20 cellular contexts compared by ENCODE assay signal in the genomic region with DNA sequence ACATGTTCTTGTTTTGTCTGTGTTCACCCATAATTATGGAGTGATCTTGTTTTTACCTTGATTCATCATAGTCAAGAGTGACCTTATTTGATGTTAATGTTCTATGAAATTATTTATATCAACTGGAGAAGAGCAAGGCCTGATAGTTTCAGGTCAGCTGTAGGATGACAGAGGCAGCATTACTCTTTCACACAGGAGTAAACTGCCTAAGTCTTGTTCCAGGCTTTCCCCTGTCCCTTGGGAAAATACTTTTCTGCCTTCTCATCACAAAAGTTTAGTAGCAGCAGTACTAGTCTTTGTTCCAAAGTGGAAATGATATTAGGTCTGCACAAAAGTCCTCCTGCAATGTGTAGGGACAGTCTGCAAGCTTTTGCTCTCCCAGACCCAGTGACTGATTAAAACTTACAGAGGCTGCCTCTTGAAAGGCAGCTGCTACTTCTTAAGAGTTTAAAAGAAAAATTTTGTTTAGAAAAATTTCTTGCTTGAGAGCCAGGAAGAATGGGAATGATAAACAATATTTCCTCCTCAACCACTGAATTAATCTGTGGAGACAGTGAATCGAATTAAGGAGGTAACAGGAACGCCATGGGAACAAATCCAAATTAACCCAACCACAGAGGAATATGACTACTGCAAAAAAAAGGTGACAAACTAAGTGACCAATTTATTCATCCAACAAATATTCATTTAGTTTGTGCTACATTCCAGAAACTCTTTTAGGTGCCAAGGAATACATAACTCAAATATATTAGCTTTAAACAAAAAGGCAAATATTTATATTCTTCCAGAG.
A peak's percentile ranks its signal among the peaks of the same experiment; 100 is the strongest.
DNase-seq lines count a peak whose midpoint lies in the region; ATAC-seq and TF ChIP-seq lines count a peak whose summit lies in the region.
"Had no signal": no experiment of that assay in that cellular context is flagged by ENCODE, and none has a peak within 500 bp of the region (broad histone marks: within the 10 kb centered on the region; RNA-seq: fewer than 3 reads in every experiment).

No MANE protein-coding gene starts in this region.

- H4K91ac ChIP-seq in IMR-90 (ENCODE audit: insufficient read depth, low read depth, low read length) (no peak overlapping the region), mesenchymal stem cell (ENCODE audit: low read length) (no peak overlapping the region)

- no peak overlapping the region for H2BK15ac ChIP-seq in IMR-90 (ENCODE audit: low read depth, low read length)
- no peak overlapping the region for H2BK15ac ChIP-seq in mesenchymal stem cell (ENCODE audit: low read depth, poor library complexity, severe bottlenecking)

- DNase-seq in IMR-90 (peak; percentile 7), astrocyte of the hippocampus (ENCODE audit: low read depth, low spot score) (peak; percentile 48), mesenchymal stem cell (peak; percentile 8), iPS-NIHi7 (ENCODE audit: extremely low spot score) (no peak), Caco-2 (no peak)
- no peak for DNase-seq in activated T-helper 1 cell treated with anti-CD3 and anti-CD28 coated beads, Interleukin-12 subunit alpha, Interleukin-12 subunit beta, Interleukin-2, Interleukin-4 antibody, amounts not matched to agents 30 ng/mL and 10 ng/mL and 1 ng/mL, durations not matched to agents 14 hours and 24 hours and 36 hours (ENCODE audit: low spot score)
- no peak for DNase-seq in stimulated activated CD4-positive, alpha-beta T cell treated with anti-CD3 and anti-CD28 coated beads, Interleukin-4, amount 100 ng/mL, for 1 hour
- DNase-seq: ACHN, AML-193, DMS79 treated with DMSO at 0.1 percent for 48 hours, GDM1, H7, NCI-H1436, NCI-H1930, NCI-H226, NCI-H524 treated with DMSO at 0.1 percent for 48 hours, PC-9, SJCRH30 had no signal

- dilution Hi-C loops in IMR-90 (cut with HindIII; ENCODE audit: low sequenced_read_pairs, unreplicated experiment): no loop called here

- no peaks in the 10 kb centered on the region for H4K20me1 ChIP-seq in IMR-90 (ENCODE audit: insufficient read depth, low read length)

- H2BK120ac ChIP-seq in IMR-90 (ENCODE audit: low read depth, low read length) (no peak overlapping the region), mesenchymal stem cell (ENCODE audit: low read depth, low read length) (no peak overlapping the region)

- no peak overlapping the region for H3K27ac Mint-ChIP-seq in Caco-2 (ENCODE audit: unreplicated experiment)
- H3K27ac Mint-ChIP-seq in activated T-helper 1 cell treated with anti-CD3 and anti-CD28 coated beads, Interleukin-12 subunit alpha, Interleukin-12 subunit beta, Interleukin-2, Interleukin-4 antibody, amounts not matched to agents 30 ng/mL and 10 ng/mL and 1 ng/mL, durations not matched to agents 14 hours and 24 hours and 36 hours: no peak overlapping the region

- H2BK5ac ChIP-seq in IMR-90 (ENCODE audit: low read depth, low read length, poor library complexity, severe bottlenecking) (no peak overlapping the region), mesenchymal stem cell (ENCODE audit: low read depth, low read length, poor library complexity, severe bottlenecking) (no peak overlapping the region)

- H3K9me1 ChIP-seq in IMR-90 (ENCODE audit: insufficient read depth, low read length): no peaks in the 10 kb centered on the region

- H3K23ac ChIP-seq in IMR-90 (ENCODE audit: low read depth, low read length) (no peak overlapping the region), mesenchymal stem cell (ENCODE audit: low read length in 2 of 2) (no peak overlapping the region)

- intact Hi-C loops in IMR-90 (cut with micrococcal nuclease) (no loop called here), Caco-2 (cut with micrococcal nuclease; ENCODE audit: unreplicated experiment) (no loop called here)
- intact Hi-C loops in activated T-helper 1 cell treated with anti-CD3 and anti-CD28 coated beads, Interleukin-12 subunit alpha, Interleukin-12 subunit beta, Interleukin-2, Interleukin-4 antibody, amounts not matched to agents 30 ng/mL and 10 ng/mL and 1 ng/mL, durations not matched to agents 14 hours and 24 hours and 36 hours (cut with micrococcal nuclease): no loop called here

- no peak overlapping the region; the same call in 1 of the 2 replicates for H3K18ac ChIP-seq in IMR-90 (ENCODE audit: low read depth, low read length)
- no peak overlapping the region for H3K18ac ChIP-seq in mesenchymal stem cell (ENCODE audit: low read depth in 1 of 2, low read length in 2 of 2)

- no peaks in the 10 kb centered on the region for H3K27me3 Mint-ChIP-seq in Caco-2 (ENCODE audit: insufficient read depth, unreplicated experiment)
- no peaks in the 10 kb centered on the region for H3K27me3 Mint-ChIP-seq in activated T-helper 1 cell treated with anti-CD3 and anti-CD28 coated beads, Interleukin-12 subunit alpha, Interleukin-12 subunit beta, Interleukin-2, Interleukin-4 antibody, amounts not matched to agents 30 ng/mL and 10 ng/mL and 1 ng/mL, durations not matched to agents 14 hours and 24 hours and 36 hours (ENCODE audit: insufficient read depth)

- BruUV-seq in IMR-90 (replicated peaks; lab: Mats Ljungman, UMichigan): no TSS peak
- BruUV-seq in Caco-2 (replicated peaks; lab: Mats Ljungman, UMichigan): no TSS peak

- H3K4me1 ChIP-seq in IMR-90 (ENCODE audit: control insufficient read depth, insufficient read depth, low read length): no peaks in the 10 kb centered on the region
- H3K4me1 ChIP-seq in mesenchymal stem cell (ENCODE audit: control insufficient read depth, insufficient read depth, low read depth, low read length): no peaks in the 10 kb centered on the region
- no peaks in the 10 kb centered on the region for H3K4me1 ChIP-seq in Caco-2
- H3K4me1 ChIP-seq: SJCRH30 had no signal

- no peaks in the 10 kb centered on the region for H3K4me1 Mint-ChIP-seq in Caco-2 (ENCODE audit: low read depth, unreplicated experiment)
- no peaks in the 10 kb centered on the region for H3K4me1 Mint-ChIP-seq in activated T-helper 1 cell treated with anti-CD3 and anti-CD28 coated beads, Interleukin-12 subunit alpha, Interleukin-12 subunit beta, Interleukin-2, Interleukin-4 antibody, amounts not matched to agents 30 ng/mL and 10 ng/mL and 1 ng/mL, durations not matched to agents 14 hours and 24 hours and 36 hours (ENCODE audit: low read depth)

- no peak overlapping the region for H3K4ac ChIP-seq in IMR-90 (ENCODE audit: low read depth, low read length)
- H3K4ac ChIP-seq in mesenchymal stem cell (ENCODE audit: low read depth in 1 of 2, low read length in 2 of 2): no peak overlapping the region

- in situ Hi-C loops in IMR-90 (cut with MboI; ENCODE audit: low sequenced_read_pairs): no loop called here

- TF ChIP-seq POLR2A in IMR-90 (IDR thresholded peaks at IDR 0.05; ENCODE audit: low read depth, low read length): no peak

- H3K9me3 Mint-ChIP-seq in Caco-2 (ENCODE audit: unreplicated experiment): no peaks in the 10 kb centered on the region
- peaks cover under 1% of the 10 kb centered on the region for H3K9me3 Mint-ChIP-seq in activated T-helper 1 cell treated with anti-CD3 and anti-CD28 coated beads, Interleukin-12 subunit alpha, Interleukin-12 subunit beta, Interleukin-2, Interleukin-4 antibody, amounts not matched to agents 30 ng/mL and 10 ng/mL and 1 ng/mL, durations not matched to agents 14 hours and 24 hours and 36 hours

- H3K79me1 ChIP-seq in IMR-90 (ENCODE audit: low read depth in 1 of 2, low read length in 2 of 2) (no peaks in the 10 kb centered on the region), mesenchymal stem cell (replicated peaks; ENCODE audit: low read length, poor library complexity, severe bottlenecking) (no peaks in the 10 kb centered on the region)

- H3K36me3 ChIP-seq in IMR-90 (ENCODE audit: control insufficient read depth, insufficient read depth, low read length): no peaks in the 10 kb centered on the region
- H3K36me3 ChIP-seq in mesenchymal stem cell (ENCODE audit: control insufficient read depth in 1 of 2, insufficient read depth in 2 of 2, low read depth in 1 of 2, low read length in 2 of 2): no peaks in the 10 kb centered on the region
- no peaks in the 10 kb centered on the region for H3K36me3 ChIP-seq in Caco-2 (ENCODE audit: control insufficient read depth, insufficient read depth, low read length)
- H3K36me3 ChIP-seq: SJCRH30 had no signal

- POLR2A ChIA-PET in IMR-90 (lab: Charles Lee; ENCODE audit: unreplicated experiment): no interaction called here
- POLR2A ChIA-PET in Caco-2 (lab: Charles Lee): no interaction called here

- no peak for TF ChIP-seq RAD21 in IMR-90 (IDR thresholded peaks at IDR 0.05; ENCODE audit: low read length)

- H3K9me3 ChIP-seq in IMR-90 (ENCODE audit: control insufficient read depth, insufficient read depth, low read length): no peaks in the 10 kb centered on the region; the same call in 1 of the 2 replicates
- peaks cover 3% of the 10 kb centered on the region for H3K9me3 ChIP-seq in mesenchymal stem cell (ENCODE audit: control insufficient read depth, low read length)
- H3K9me3 ChIP-seq in Caco-2: no peaks in the 10 kb centered on the region
- H3K9me3 ChIP-seq: SJCRH30 had no signal

- whole genome bisulfite sequencing in IMR-90 (ENCODE audit: extremely low coverage in 2 of 2, insufficient read length in 1 of 2), 2 experiments: no CpG with 5 or more reads among the region's 2 CpGs
- WGBS in mesenchymal stem cell: 100% methylated on average over 2 of the region's 2 CpGs

- H3K27me3 ChIP-seq in IMR-90 (ENCODE audit: control insufficient read depth, insufficient read depth, low read length) (no peaks in the 10 kb centered on the region), mesenchymal stem cell (ENCODE audit: control insufficient read depth in 1 of 2, insufficient read depth in 1 of 2, low read length in 2 of 2) (no peaks in the 10 kb centered on the region), Caco-2 (replicated peaks; ENCODE audit: control insufficient read depth, insufficient read depth, low read length) (no peaks in the 10 kb centered on the region)
- H3K27me3 ChIP-seq: SJCRH30 had no signal

- no peak overlapping the region for H3K14ac ChIP-seq in IMR-90 (replicated peaks; ENCODE audit: low read depth, low read length)
- H3K14ac ChIP-seq in mesenchymal stem cell (ENCODE audit: low read length in 2 of 2): no peak overlapping the region

- TF ChIP-seq CTCF in IMR-90 (conservative IDR thresholded peaks at IDR 0.05; ENCODE audit: low read depth, low read length): no peak
- TF ChIP-seq CTCF in Caco-2 (IDR thresholded peaks at IDR 0.05; ENCODE audit: insufficient read depth in 1 of 2, low read depth in 1 of 2, low read length in 1 of 2, severe bottlenecking in 1 of 2, unreplicated experiment in 1 of 2): no peak

- CTCF ChIA-PET in IMR-90 (lab: Yijun Ruan, JAX): no interaction called here
- CTCF ChIA-PET in Caco-2 (lab: Charles Lee): no interaction called here

- H2BK12ac ChIP-seq in mesenchymal stem cell (ENCODE audit: low read length in 2 of 2): no peak overlapping the region

- H3K9ac ChIP-seq in IMR-90 (ENCODE audit: low read depth, low read length) (no peak overlapping the region), mesenchymal stem cell (ENCODE audit: low read length) (no peak overlapping the region)
- H3K9ac ChIP-seq: KMS-11 had no signal

- no peak overlapping the region for H2AK9ac ChIP-seq in IMR-90 (replicated peaks; ENCODE audit: low read depth, low read length, poor library complexity)

- H3K27ac ChIP-seq in IMR-90 (ENCODE audit: insufficient read depth, low read length) (no peak overlapping the region), mesenchymal stem cell (ENCODE audit: low read length, poor library complexity, severe bottlenecking) (no peak overlapping the region)
- H3K27ac ChIP-seq: C4-2B, KMS-11, PC-9, SJCRH30 had no signal

- no peak overlapping the region for H4K5ac ChIP-seq in IMR-90 (ENCODE audit: low read depth, low read length)

- H3K36me3 Mint-ChIP-seq in Caco-2 (ENCODE audit: insufficient read depth, unreplicated experiment): no peaks in the 10 kb centered on the region
- no peaks in the 10 kb centered on the region for H3K36me3 Mint-ChIP-seq in activated T-helper 1 cell treated with anti-CD3 and anti-CD28 coated beads, Interleukin-12 subunit alpha, Interleukin-12 subunit beta, Interleukin-2, Interleukin-4 antibody, amounts not matched to agents 30 ng/mL and 10 ng/mL and 1 ng/mL, durations not matched to agents 14 hours and 24 hours and 36 hours (ENCODE audit: low read depth)

- H2AFZ ChIP-seq in IMR-90 (replicated peaks; ENCODE audit: low read length, poor library complexity): no peak overlapping the region
- no peak overlapping the region for H2AFZ ChIP-seq in mesenchymal stem cell (ENCODE audit: low read depth, low read length)
- H2AFZ ChIP-seq: PC-9 had no signal

- H3K4me3 ChIP-seq in IMR-90 (ENCODE audit: insufficient read depth, low read depth, low read length): no peak overlapping the region
- no peak overlapping the region for H3K4me3 ChIP-seq in mesenchymal stem cell (ENCODE audit: insufficient read depth in 1 of 2, low read depth in 1 of 2, low read length in 2 of 2)
- no peak overlapping the region for H3K4me3 ChIP-seq in Caco-2 (ENCODE audit: low read depth, low read length)
- H3K4me3 ChIP-seq: PC-9, SJCRH30 had no signal

- H3K4me3 Mint-ChIP-seq in Caco-2 (ENCODE audit: unreplicated experiment): no peak overlapping the region
- no peak overlapping the region for H3K4me3 Mint-ChIP-seq in activated T-helper 1 cell treated with anti-CD3 and anti-CD28 coated beads, Interleukin-12 subunit alpha, Interleukin-12 subunit beta, Interleukin-2, Interleukin-4 antibody, amounts not matched to agents 30 ng/mL and 10 ng/mL and 1 ng/mL, durations not matched to agents 14 hours and 24 hours and 36 hours

- H3K4me2 ChIP-seq in IMR-90 (ENCODE audit: low read depth, low read length): no peak overlapping the region
- no peak overlapping the region for H3K4me2 ChIP-seq in mesenchymal stem cell (ENCODE audit: low read length, poor library complexity, severe bottlenecking)
- H3K4me2 ChIP-seq: KMS-11, PC-9 had no signal

- ATAC-seq in IMR-90 (ENCODE audit: low read depth): peak; percentile 67

- no peak overlapping the region for H2BK20ac ChIP-seq in IMR-90 (ENCODE audit: low read depth, low read length)

- H4K8ac ChIP-seq in IMR-90 (ENCODE audit: low read depth in 2 of 2, low read length in 2 of 2): no peak overlapping the region
- no peak overlapping the region for H4K8ac ChIP-seq in mesenchymal stem cell (ENCODE audit: low read length)

- no peak overlapping the region for H3K56ac ChIP-seq in IMR-90 (ENCODE audit: extremely low read depth, insufficient read depth, low read length)

- H2AK5ac ChIP-seq in IMR-90 (ENCODE audit: low read depth, low read length): no peak overlapping the region
- H2AK5ac ChIP-seq in mesenchymal stem cell (ENCODE audit: low read length, severe bottlenecking): no peak overlapping the region

Comparison
In these comparisons a context has a peak if more than half of its experiments do, and no peak if none do; other contexts are left out.
1. DNase-seq: peak in IMR-90 (single experiment), astrocyte of the hippocampus (single experiment) and mesenchymal stem cell (single experiment); none in iPS-NIHi7 (single experiment), Caco-2 (0 of 2), activated T-helper 1 cell treated with anti-CD3 and anti-CD28 coated beads, Interleukin-12 subunit alpha, Interleukin-12 subunit beta, Interleukin-2, Interleukin-4 antibody, amounts not matched to agents 30 ng/mL and 10 ng/mL and 1 ng/mL, durations not matched to agents 14 hours and 24 hours and 36 hours (single experiment) and stimulated activated CD4-positive, alpha-beta T cell treated with anti-CD3 and anti-CD28 coated beads, Interleukin-4, amount 100 ng/mL, for 1 hour (single experiment).